Comparison of ENCODE assay signal across 17 cellular contexts in the genomic region with DNA sequence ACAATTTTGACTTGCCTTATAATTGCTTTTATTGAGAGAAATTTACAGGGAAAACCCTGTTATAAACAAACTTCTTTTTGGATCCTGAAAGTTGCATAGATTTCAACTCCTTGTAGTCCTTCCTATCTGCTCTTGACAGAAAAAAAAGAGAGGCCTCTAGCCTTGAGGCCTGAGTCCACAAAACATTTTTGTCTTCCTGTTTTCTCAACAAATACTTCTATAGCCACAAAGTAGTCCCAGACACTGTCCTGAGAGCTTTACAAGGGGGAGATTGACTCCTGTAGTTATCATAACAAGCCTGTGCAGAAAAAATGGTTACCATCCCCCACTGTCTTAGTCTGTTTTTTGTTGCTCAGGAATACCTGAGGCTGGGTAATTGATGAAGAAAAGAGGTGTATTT. TPM values are rescaled to one million over a fixed set of nuclear protein-coding genes. Genes with fewer than 3 reads are reported as not detected.
DNase-seq lines count a peak whose midpoint lies in the region; ATAC-seq and TF ChIP-seq lines count a peak whose summit lies in the region.
"Had no signal": no experiment of that assay in that cellular context is flagged by ENCODE, and none has a peak within 500 bp of the region (broad histone marks: within the 10 kb centered on the region; RNA-seq: fewer than 3 reads in every experiment).

No MANE protein-coding gene starts in this region.

- H3K27me3 ChIP-seq in Karpas-422 (ENCODE audit: low read length): no peaks in the 10 kb centered on the region

- DNase-seq in M059J (ENCODE audit: low read depth): peak; percentile 12
- peak; percentile 38 for DNase-seq in astrocyte of the spinal cord (ENCODE audit: low read depth, low spot score)
- peak; percentile 60 for DNase-seq in islet precursor cell
- DNase-seq in smooth muscle cell of the brain vasculature (ENCODE audit: low read depth, low spot score): peak; percentile 7
- no peak for DNase-seq in Karpas-422
- DNase-seq in G401 (ENCODE audit: low spot score): no peak
- DNase-seq: MV-4-11, NCI-H1417 treated with DMSO at 0.1 percent for 48 hours, NCI-H1930, NCI-H446, NCI-H748 treated with DMSO at 0.1 percent for 48 hours, PC-3 had no signal

- no peak overlapping the region for H3K9ac ChIP-seq in Karpas-422 (ENCODE audit: low read length)

- no peak overlapping the region for H3K4me3 ChIP-seq in astrocyte of the spinal cord (ENCODE audit: low read depth, low read length)
- H3K4me3 ChIP-seq in Karpas-422 (ENCODE audit: low read length): no peak overlapping the region
- H3K4me3 ChIP-seq: HAP-1 had no signal

- TF ChIP-seq CTCF in astrocyte of the spinal cord (IDR thresholded peaks at IDR 0.05; ENCODE audit: low read depth, low read length): no peak

- no peak for ATAC-seq in HG02870 (IDR thresholded peaks at IDR 0.05; ENCODE audit: unreplicated experiment)
- ATAC-seq: PC-3 had no signal

- H3K4me2 ChIP-seq in Karpas-422 (ENCODE audit: low read depth, low read length, poor library complexity, severe bottlenecking): no peak overlapping the region

- no peaks in the 10 kb centered on the region for H3K9me2 ChIP-seq in Karpas-422 (replicated peaks; ENCODE audit: insufficient read depth, low read length)

- H3K36me3 ChIP-seq in Karpas-422 (ENCODE audit: insufficient read depth, low read length): no peaks in the 10 kb centered on the region
- H3K36me3 ChIP-seq: HAP-1 had no signal

- H2AFZ ChIP-seq in Karpas-422 (ENCODE audit: low read length): no peak overlapping the region

- H3K9me3 ChIP-seq in Karpas-422 (ENCODE audit: low read length): peaks cover 25% of the 10 kb centered on the region
- H3K9me3 ChIP-seq: Caco-2, HAP-1 had no signal

- no peak overlapping the region for H3K27ac ChIP-seq in Karpas-422 (ENCODE audit: low read length)
- H3K27ac ChIP-seq: HL-60, RWPE1 had no signal

- in situ Hi-C loops in astrocyte of the spinal cord (cut with HindIII; ENCODE audit: low sequenced_read_pairs): no loop called here
- in situ Hi-C loops in G401 (cut with HindIII; ENCODE audit: low sequenced_read_pairs): no loop called here

- H3K79me2 ChIP-seq in Karpas-422 (ENCODE audit: low read length): no peaks in the 10 kb centered on the region

- H4K20me1 ChIP-seq in Karpas-422 (ENCODE audit: insufficient read depth, low read depth, low read length): no peaks in the 10 kb centered on the region

- H3K4me1 ChIP-seq in Karpas-422 (ENCODE audit: low read length): no peaks in the 10 kb centered on the region

RNA-seq across cellular contexts. Expression of gene PCDH7, which starts 35.1 kb away (rescaled TPM):
- total RNA-seq in M059J (2014; rRNA removed; shearing (Covaris generic)): 0.66 and 1.0 TPM in 2 replicates
- total RNA-seq in Karpas-422 (2014; rRNA removed; shearing (Covaris generic); ENCODE audit: low replicate concordance): not detected in 2 replicates
- 0.10 TPM in 1 of 2 replicates, not detected in the other for total RNA-seq in G401 (2014; rRNA removed; shearing (Covaris generic))

Comparison
In these comparisons a context has a peak if more than half of its experiments do, and no peak if none do; other contexts are left out.
1. DNase-seq: peak in M059J (single experiment), astrocyte of the spinal cord (single experiment), islet precursor cell (single experiment) and smooth muscle cell of the brain vasculature (single experiment); none in Karpas-422 (single experiment) and G401 (single experiment).